Comparison of ENCODE assay signal across 14 cellular contexts in genomic region chr6:154579046-154579823, GRCh38.
"Had no signal": no experiment of that assay in that cellular context is flagged by ENCODE, and none has a peak within 500 bp of the region (broad histone marks: within the 10 kb centered on the region; RNA-seq: fewer than 3 reads in every experiment).

No MANE protein-coding gene starts in this region.

- H3K4me1 ChIP-seq: gastrocnemius medialis, parathyroid adenoma had no signal

- H3K4me3 Mint-ChIP-seq: activated CD4-positive, alpha-beta T cell treated with anti-CD3 and anti-CD28 coated beads, Interleukin-2, amount 10 ng/mL, durations not matched to agents 7 days and 5 days; activated naive CD4-positive, alpha-beta T cell treated with anti-CD3 and anti-CD28 coated beads, Interleukin-2, amount 10 ng/mL, durations not matched to agents 7 days and 5 days; stimulated activated naive B cell treated with anti-CD40 and anti-IgM and Interleukin-4, amounts not matched to agents 10 μg/mL and 1 μg/mL and 100 μg/mL, for 72 hours had no signal

- ATAC-seq: gastrocnemius medialis; right cardiac atrium; stimulated activated naive B cell treated with anti-CD40 and anti-IgM and Interleukin-4, amounts not matched to agents 10 μg/mL and 1 μg/mL and 100 μg/mL, for 72 hours had no signal

- H3K27me3 Mint-ChIP-seq: activated CD4-positive, alpha-beta T cell treated with anti-CD3 and anti-CD28 coated beads, Interleukin-2, amount 10 ng/mL, durations not matched to agents 7 days and 5 days; activated naive CD4-positive, alpha-beta T cell treated with anti-CD3 and anti-CD28 coated beads, Interleukin-2, amount 10 ng/mL, durations not matched to agents 7 days and 5 days had no signal

- H3K27ac ChIP-seq: gastrocnemius medialis, parathyroid adenoma had no signal

- H3K27me3 ChIP-seq: gastrocnemius medialis, spleen had no signal

- H3K4me1 Mint-ChIP-seq: activated CD4-positive, alpha-beta T cell treated with anti-CD3 and anti-CD28 coated beads, Interleukin-2, amount 10 ng/mL, durations not matched to agents 7 days and 5 days; activated naive CD4-positive, alpha-beta T cell treated with anti-CD3 and anti-CD28 coated beads, Interleukin-2, amount 10 ng/mL, durations not matched to agents 7 days and 5 days; stimulated activated naive B cell treated with anti-CD40 and anti-IgM and Interleukin-4, amounts not matched to agents 10 μg/mL and 1 μg/mL and 100 μg/mL, for 72 hours had no signal

- DNase-seq: activated CD4-positive, alpha-beta T cell treated with anti-CD3 and anti-CD28 coated beads, Interleukin-2, amount 10 ng/mL, durations not matched to agents 7 days and 5 days; activated CD4-positive, CD25-positive, alpha-beta regulatory T cell; activated CD8-positive, alpha-beta memory T cell treated with anti-CD3 and anti-CD28 coated beads for 24 hours; activated naive CD4-positive, alpha-beta T cell treated with anti-CD3 and anti-CD28 coated beads, Interleukin-2, amount 10 ng/mL, durations not matched to agents 7 days and 5 days; effector memory CD4-positive, alpha-beta T cell; gastrocnemius medialis; kidney; right cardiac atrium; spleen; stimulated activated CD4-positive, alpha-beta T cell treated with anti-CD3 and anti-CD28 coated beads, Interleukin-2, amount 100 ng/mL, for 24 hours; stimulated activated naive B cell treated with anti-CD40 and anti-IgM and Interleukin-4, amounts not matched to agents 10 μg/mL and 1 μg/mL and 100 μg/mL, for 72 hours; substantia nigra; T-helper 2 cell had no signal

- H3K36me3 ChIP-seq: gastrocnemius medialis, spleen had no signal

- H3K27ac Mint-ChIP-seq: activated CD4-positive, alpha-beta T cell treated with anti-CD3 and anti-CD28 coated beads, Interleukin-2, amount 10 ng/mL, durations not matched to agents 7 days and 5 days; activated naive CD4-positive, alpha-beta T cell treated with anti-CD3 and anti-CD28 coated beads, Interleukin-2, amount 10 ng/mL, durations not matched to agents 7 days and 5 days; stimulated activated naive B cell treated with anti-CD40 and anti-IgM and Interleukin-4, amounts not matched to agents 10 μg/mL and 1 μg/mL and 100 μg/mL, for 72 hours had no signal

- H3K9me3 ChIP-seq: gastrocnemius medialis had no signal

- H3K36me3 Mint-ChIP-seq: activated naive CD4-positive, alpha-beta T cell treated with anti-CD3 and anti-CD28 coated beads, Interleukin-2, amount 10 ng/mL, durations not matched to agents 7 days and 5 days had no signal

- H3K4me3 ChIP-seq: gastrocnemius medialis, spleen had no signal
